ENCODE assay signal across 10 cellular contexts in the genomic region with DNA sequence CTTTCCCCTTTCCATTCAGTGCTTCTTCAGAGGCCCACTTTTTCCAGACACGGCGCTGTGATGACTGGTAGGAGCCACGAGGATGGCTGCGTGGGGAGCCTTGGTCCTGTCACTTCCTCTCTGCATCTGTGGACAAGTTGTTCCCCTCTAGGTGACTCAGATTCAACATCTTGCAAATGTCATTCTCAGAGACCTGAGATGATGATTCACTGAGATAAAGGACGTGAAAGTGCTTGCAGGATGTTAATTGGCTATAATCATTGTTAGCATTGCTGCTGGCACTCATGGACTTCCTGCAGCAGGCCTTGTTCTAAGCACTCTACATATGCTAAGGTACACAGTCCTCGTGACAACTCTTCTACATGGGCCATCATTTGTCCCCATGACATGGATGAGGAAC.
DNase-seq lines count a peak whose midpoint lies in the region; ATAC-seq and TF ChIP-seq lines count a peak whose summit lies in the region.
"Had no signal": no experiment of that assay in that cellular context is flagged by ENCODE, and none has a peak within 500 bp of the region (broad histone marks: within the 10 kb centered on the region; RNA-seq: fewer than 3 reads in every experiment).

No MANE protein-coding gene starts in this region.

- CTCF ChIA-PET in activated CD8-positive, alpha-beta T cell treated with anti-CD3 and anti-CD28 coated beads for 36 hours (lab: Charles Lee), result no interaction called here

- no peak overlapping the region for H3K27ac ChIP-seq in vagina

- no peak overlapping the region for H3K4me3 Mint-ChIP-seq in activated CD8-positive, alpha-beta T cell treated with anti-CD3 and anti-CD28 coated beads for 36 hours
- H3K4me3 Mint-ChIP-seq in natural killer cell, result no peak overlapping the region
- H3K4me3 Mint-ChIP-seq: neural crest cell had no signal

- TF ChIP-seq CTCF in activated CD8-positive, alpha-beta T cell treated with anti-CD3 and anti-CD28 coated beads for 36 hours (IDR thresholded peaks at IDR 0.05), result no peak
- TF ChIP-seq CTCF in natural killer cell (IDR thresholded peaks at IDR 0.05) (no peak), vagina (IDR thresholded peaks at IDR 0.05) (no peak)

- DNase-seq in DMS53 treated with DMSO at 0.1 percent for 48 hours (lab: John Stamatoyannopoulos, UW; ENCODE audit: unreplicated experiment), result peak; percentile 31
- DNase-seq in activated CD8-positive, alpha-beta T cell treated with anti-CD3 and anti-CD28 coated beads for 36 hours, result peak; percentile 87
- DNase-seq in natural killer cell, result no peak
- no peak for DNase-seq in SHP77 treated with DMSO at 0.1 percent for 48 hours (lab: John Stamatoyannopoulos, UW)
- DNase-seq in SW 1271 (lab: John Stamatoyannopoulos, UW), result no peak
- DNase-seq in vagina (ENCODE audit: extremely low spot score in 2 of 2), result no peak
- DNase-seq in NCI-H524 (lab: John Stamatoyannopoulos, UW), result no peak
- DNase-seq: Calu3 had no signal

- H3K36me3 Mint-ChIP-seq in activated CD8-positive, alpha-beta T cell treated with anti-CD3 and anti-CD28 coated beads for 36 hours (ENCODE audit: low read depth), result no peaks in the 10 kb centered on the region
- no peaks in the 10 kb centered on the region for H3K36me3 Mint-ChIP-seq in natural killer cell

- H3K9me3 Mint-ChIP-seq in activated CD8-positive, alpha-beta T cell treated with anti-CD3 and anti-CD28 coated beads for 36 hours, result no peaks in the 10 kb centered on the region
- H3K9me3 Mint-ChIP-seq in natural killer cell, result no peaks in the 10 kb centered on the region
- H3K9me3 Mint-ChIP-seq: neural crest cell had no signal

- intact Hi-C loops in activated CD8-positive, alpha-beta T cell treated with anti-CD3 and anti-CD28 coated beads for 36 hours (cut with micrococcal nuclease), result no loop called here
- intact Hi-C loops in natural killer cell (cut with micrococcal nuclease) (no loop called here), vagina (cut with DNase I) (no loop called here)

- ATAC-seq in HG03342 (IDR thresholded peaks at IDR 0.05; ENCODE audit: unreplicated experiment) (peak; percentile 82), natural killer cell (peak in 2 of 3 donors; percentile 17 to 38)
- peak; percentile 97 for ATAC-seq in activated CD8-positive, alpha-beta T cell treated with anti-CD3 and anti-CD28 coated beads for 36 hours

- H3K27ac Mint-ChIP-seq in activated CD8-positive, alpha-beta T cell treated with anti-CD3 and anti-CD28 coated beads for 36 hours, result peak overlapping the region; percentile 92
- H3K27ac Mint-ChIP-seq in natural killer cell, result no peak overlapping the region

- no peaks in the 10 kb centered on the region for H3K9me3 ChIP-seq in vagina

- H3K4me1 Mint-ChIP-seq in activated CD8-positive, alpha-beta T cell treated with anti-CD3 and anti-CD28 coated beads for 36 hours (ENCODE audit: low read depth), result peaks cover 15% of the 10 kb centered on the region
- H3K4me1 Mint-ChIP-seq in natural killer cell, result no peaks in the 10 kb centered on the region

- H3K4me3 ChIP-seq in vagina, result no peak overlapping the region

- no peaks in the 10 kb centered on the region for H3K36me3 ChIP-seq in vagina

- H3K27me3 Mint-ChIP-seq in activated CD8-positive, alpha-beta T cell treated with anti-CD3 and anti-CD28 coated beads for 36 hours, result no peaks in the 10 kb centered on the region
- peaks cover 0 to 13% of the 10 kb centered on the region in 2 donors for H3K27me3 Mint-ChIP-seq in natural killer cell (ENCODE audit: low read depth in 2 of 2)

- TF ChIP-seq POLR2A in vagina (IDR thresholded peaks at IDR 0.05), result no peak

- H3K27me3 ChIP-seq in vagina, result no peaks in the 10 kb centered on the region

- peaks cover 2% of the 10 kb centered on the region for H3K4me1 ChIP-seq in vagina

- POLR2A ChIA-PET in activated CD8-positive, alpha-beta T cell treated with anti-CD3 and anti-CD28 coated beads for 36 hours (lab: Charles Lee), result no interaction called here

Comparison
In these comparisons a context has a peak if more than half of its experiments do, and no peak if none do; other contexts are left out.
1. DNase-seq: peak in DMS53 treated with DMSO at 0.1 percent for 48 hours (single experiment) and activated CD8-positive, alpha-beta T cell treated with anti-CD3 and anti-CD28 coated beads for 36 hours (single experiment); none in natural killer cell (single experiment), SHP77 treated with DMSO at 0.1 percent for 48 hours (single experiment), SW 1271 (0 of 2), vagina (0 of 2) and NCI-H524 (0 of 2).
2. ATAC-seq: peak in every context shown above with its lines; median percentile 97 in activated CD8-positive, alpha-beta T cell treated with anti-CD3 and anti-CD28 coated beads for 36 hours; 82 in HG03342; 28 in natural killer cell.